Comparison of ENCODE assay signal across 1 cellular context in genomic region chr3:58471025-58471887, GRCh38.
TF ChIP-seq lines count a peak whose summit lies in the region.

No MANE protein-coding gene starts in this region.

TF ChIP-seq in HepG2, 621 proteins besides CTCF, POLR2A, EP300 and RAD21 (continued from another document and continues in another):
- TF ChIP-seq MLXIP (CRISPR knock-in tag; IDR thresholded peaks at IDR 0.05; ENCODE audit: borderline replicate concordance) (no peak), ARID4A (CRISPR knock-in tag; IDR thresholded peaks at IDR 0.05; ENCODE audit: borderline replicate concordance) (no peak; the same call in 1 of the 2 replicates), NCOR1 (IDR thresholded peaks at IDR 0.05; ENCODE audit: borderline replicate concordance, low read length) (peak; percentile 79; the same call in 1 of the 2 replicates), POLR2AphosphoS5 (IDR thresholded peaks at IDR 0.05; ENCODE audit: low read depth, low read length) (peak; percentile 67), MLX (CRISPR knock-in tag; IDR thresholded peaks at IDR 0.05) (peak; percentile 15; the same call in 1 of the 2 replicates), ZNF766 (CRISPR knock-in tag; IDR thresholded peaks at IDR 0.05; ENCODE audit: borderline replicate concordance) (peak; percentile 93; the same call in 1 of the 2 replicates), MATR3 (CRISPR knock-in tag; IDR thresholded peaks at IDR 0.05) (no peak), ZNF354B (CRISPR knock-in tag; IDR thresholded peaks at IDR 0.05) (no peak), ZNF30 (CRISPR knock-in tag; IDR thresholded peaks at IDR 0.05) (no peak), CEBPZ (IDR thresholded peaks at IDR 0.05; ENCODE audit: low read length) (no peak), ATM (IDR thresholded peaks at IDR 0.05; ENCODE audit: borderline replicate concordance) (no peak), DNMT3B (CRISPR knock-in tag; conservative IDR thresholded peaks at IDR 0.05) (peak; percentile 97), TEAD2 (CRISPR knock-in tag; IDR thresholded peaks at IDR 0.05) (no peak), HNRNPUL1 (IDR thresholded peaks at IDR 0.05; ENCODE audit: low read depth, low read length) (no peak), ATF3 (CRISPR knock-in tag; IDR thresholded peaks at IDR 0.05) (peak; percentile 94), NAIF1 (CRISPR knock-in tag; IDR thresholded peaks at IDR 0.05; ENCODE audit: borderline replicate concordance) (no peak), ZFAT (CRISPR knock-in tag; conservative IDR thresholded peaks at IDR 0.05) (no peak), SMAD3 (CRISPR knock-in tag; IDR thresholded peaks at IDR 0.05) (peak; percentile 91), PRMT3 (CRISPR knock-in tag; IDR thresholded peaks at IDR 0.05; ENCODE audit: borderline replicate concordance, low read depth) (no peak), ZNF451 (CRISPR knock-in tag; IDR thresholded peaks at IDR 0.05) (no peak), ZBTB14 (CRISPR knock-in tag; IDR thresholded peaks at IDR 0.05) (no peak), HINFP (CRISPR knock-in tag; IDR thresholded peaks at IDR 0.05; ENCODE audit: low read depth) (no peak), GTF3A (CRISPR knock-in tag; conservative IDR thresholded peaks at IDR 0.05) (peak; percentile 68; the same call in 1 of the 2 replicates), RORA (CRISPR knock-in tag; IDR thresholded peaks at IDR 0.05) (no peak), ZBTB37 (CRISPR knock-in tag; IDR thresholded peaks at IDR 0.05) (no peak), U2AF1 (optimal IDR thresholded peaks at IDR 0.05; ENCODE audit: low read depth, low read length) (no peak), FOXO1 (CRISPR knock-in tag; IDR thresholded peaks at IDR 0.05) (peak; percentile 55; the same call in 1 of the 2 replicates), SNAPC5 (CRISPR knock-in tag; IDR thresholded peaks at IDR 0.05; ENCODE audit: borderline replicate concordance) (no peak), PHB2 (IDR thresholded peaks at IDR 0.05; ENCODE audit: partially characterized antibody) (no peak), AKNA (CRISPR knock-in tag; IDR thresholded peaks at IDR 0.05; ENCODE audit: borderline replicate concordance) (no peak), ZNF350 (CRISPR knock-in tag; IDR thresholded peaks at IDR 0.05; ENCODE audit: borderline replicate concordance, low read depth) (peak; percentile 48; the same call in 1 of the 2 replicates), ZNF235 (CRISPR knock-in tag; IDR thresholded peaks at IDR 0.05; ENCODE audit: borderline replicate concordance) (no peak), ZNF260 (CRISPR knock-in tag; IDR thresholded peaks at IDR 0.05; ENCODE audit: borderline replicate concordance, low read depth) (no peak), LBX2 (CRISPR knock-in tag; IDR thresholded peaks at IDR 0.05; ENCODE audit: borderline replicate concordance) (no peak)
